20 cellular contexts compared by ENCODE assay signal in the genomic region with DNA sequence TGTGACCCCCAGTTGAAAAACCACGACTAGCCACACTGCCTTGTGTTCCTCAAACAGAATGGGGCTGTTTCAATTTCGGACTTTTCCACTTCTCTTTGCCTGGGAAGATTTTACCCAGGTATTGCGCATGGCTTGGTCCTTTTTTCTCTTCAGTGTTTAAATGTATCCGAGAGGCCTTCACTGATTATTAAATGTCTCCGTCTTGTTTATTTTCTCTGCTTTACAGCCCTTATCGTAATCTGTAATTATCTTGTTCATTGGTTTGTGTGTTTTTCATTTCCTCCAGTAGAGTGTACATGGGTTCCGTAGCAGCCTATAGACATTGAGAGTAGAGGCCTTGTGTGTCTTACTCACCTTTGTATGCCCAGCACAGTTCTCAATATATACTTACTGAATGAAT. TPM values are rescaled to one million over a fixed set of nuclear protein-coding genes. Genes with fewer than 3 reads are reported as not detected.
DNase-seq lines count a peak whose midpoint lies in the region; ATAC-seq, FAIRE-seq and TF ChIP-seq lines count a peak whose summit lies in the region.
"Had no signal": no experiment of that assay in that cellular context is flagged by ENCODE, and none has a peak within 500 bp of the region (broad histone marks: within the 10 kb centered on the region; RNA-seq: fewer than 3 reads in every experiment).

No MANE protein-coding gene starts in this region.

- H3K27me3 ChIP-seq in small intestine (ENCODE audit: control insufficient read depth in 2 of 2, insufficient read depth in 2 of 2, low read length in 2 of 2) = no peaks in the 10 kb centered on the region
- H3K27me3 ChIP-seq: Peyer's patch had no signal

- no peak for TF ChIP-seq CTCF in brain (conservative IDR thresholded peaks at IDR 0.05)

- H3K36me3 ChIP-seq in small intestine (ENCODE audit: control insufficient read depth in 2 of 2, insufficient read depth in 2 of 2, low read length in 2 of 2) = no peaks in the 10 kb centered on the region
- H3K36me3 ChIP-seq: BLaER1, Peyer's patch had no signal

- FAIRE-seq in small intestine (lab: Jason Lieb, UNC) = no peak
- FAIRE-seq: GM12878 had no signal

- peaks cover 0 to 7% (median 0%) of the 10 kb centered on the region in 5 experiments for H3K9me3 Mint-ChIP-seq in brain

- peaks cover 19% of the 10 kb centered on the region for H3K36me3 Mint-ChIP-seq in brain

- no peaks in the 10 kb centered on the region for H3K4me1 ChIP-seq in small intestine (ENCODE audit: control insufficient read depth in 2 of 2, insufficient read depth in 1 of 2, low read depth in 1 of 2, low read length in 1 of 2)
- H3K4me1 ChIP-seq: Peyer's patch had no signal

- no peak overlapping the region for H3K4me3 ChIP-seq in small intestine (ENCODE audit: low read depth in 1 of 2, low read length in 2 of 2)
- H3K4me3 ChIP-seq: BLaER1, GM12878, Peyer's patch had no signal

- WGBS in small intestine, 3 donors = 51 to 69% (median 67%) methylated on average over 7 of the region's 7 CpGs

- no peaks in the 10 kb centered on the region for H3K9me3 ChIP-seq in small intestine (ENCODE audit: control insufficient read depth, low read depth)
- H3K9me3 ChIP-seq: BLaER1, Peyer's patch had no signal

- DNase-seq in NCI-H2227 treated with DMSO at 0.1 percent for 48 hours (lab: John Stamatoyannopoulos, UW) (peak; percentile 25), NCI-H2227 (lab: John Stamatoyannopoulos, UW; ENCODE audit: unreplicated experiment) (no peak), NCI-H2081 treated with DMSO at 0.1 percent for 48 hours (lab: John Stamatoyannopoulos, UW) (peak; percentile 8), small intestine (peak; percentile 25), hippocampal formation (lab: John Stamatoyannopoulos, UW) (no peak)
- DNase-seq: GOT3, Karpas-422, NCI-H1105 treated with DMSO at 0.1 percent for 48 hours, NCI-H2029, NCI-H226, NCI-H526, Peyer's patch, SHP77 had no signal

- peak overlapping the region in 2 of 5 experiments; percentile 45 to 69 for H3K27ac Mint-ChIP-seq in brain

- H3K27ac ChIP-seq in small intestine (ENCODE audit: low read depth in 1 of 2, low read length in 1 of 2) = no peak overlapping the region
- H3K27ac ChIP-seq: 22Rv1, BLaER1, Peyer's patch had no signal

- ATAC-seq in HG02981 (IDR thresholded peaks at IDR 0.05; ENCODE audit: unreplicated experiment) (no peak), HG02840 (IDR thresholded peaks at IDR 0.05; ENCODE audit: low FRiP score, unreplicated experiment) (no peak)
- ATAC-seq: GM12878, SK-N-SH treated with all-trans-retinoic acid at 6 μM for 48 hours had no signal

- peaks cover 22% of the 10 kb centered on the region for H3K4me1 Mint-ChIP-seq in brain

- H3K4me3 Mint-ChIP-seq in brain = peak overlapping the region; percentile 39 to 83 (median 57)

- peaks cover 7% of the 10 kb centered on the region for H3K27me3 Mint-ChIP-seq in brain

RNA-seq across cellular contexts. Expression of gene MOSPD2, which starts 2.4 kb away (rescaled TPM):
- 4.8 TPM for polyA plus RNA-seq in brain (ENCODE audit: insufficient read depth, low read depth, low replicate concordance)
- 1 to 10 TPM; 3.6 to 4.3 (median 3.8) TPM for polyA plus RNA-seq in small intestine

RNA-seq across cellular contexts. Expression of gene FANCB, which starts 2.8 kb away (rescaled TPM):
- polyA plus RNA-seq in brain (ENCODE audit: insufficient read depth, low read depth, low replicate concordance) (0.75 TPM), small intestine (under 1 TPM in 1 of 3 donors, not detected in 2; 0.49 TPM)

Comparison
In these comparisons a context has a peak if more than half of its experiments do, and no peak if none do; other contexts are left out.
1. DNase-seq: peak in NCI-H2227 treated with DMSO at 0.1 percent for 48 hours (single experiment), NCI-H2081 treated with DMSO at 0.1 percent for 48 hours (single experiment) and small intestine (single experiment); none in NCI-H2227 (single experiment) and hippocampal formation (0 of 2).